ENCODE assay signal across 8 cellular contexts in the genomic region with DNA sequence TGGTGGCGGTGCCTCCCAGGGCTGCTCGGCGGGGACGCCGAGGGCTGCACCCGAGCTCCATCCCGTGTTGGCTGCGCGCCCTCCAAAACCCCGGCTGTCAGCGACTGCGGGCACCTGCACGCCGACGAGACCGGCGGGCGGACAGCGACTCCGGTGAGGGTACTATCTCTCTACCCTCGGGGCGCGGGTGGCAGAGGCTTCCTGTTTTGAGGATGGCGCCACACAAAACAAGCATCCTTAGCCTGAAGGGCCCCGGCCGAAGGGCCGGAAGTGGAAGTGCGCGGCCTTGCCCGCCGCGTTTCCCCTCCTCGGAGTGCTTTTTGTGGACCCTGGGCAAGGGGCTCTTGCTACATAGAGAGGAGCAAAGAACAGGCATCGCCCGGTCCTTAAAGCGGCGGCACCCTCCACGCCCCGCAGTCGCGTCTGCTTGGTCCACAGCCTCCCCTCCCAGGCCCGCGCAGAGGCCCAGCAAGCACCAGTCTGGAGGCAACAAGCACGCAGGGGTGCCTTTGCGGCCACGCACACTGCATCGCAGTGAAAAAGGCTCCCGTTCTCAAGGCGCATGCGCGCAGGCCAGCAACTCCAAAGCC. TPM values are rescaled to one million over a fixed set of nuclear protein-coding genes. Genes with fewer than 3 reads are reported as not detected.
DNase-seq lines count a peak whose midpoint lies in the region; ATAC-seq and TF ChIP-seq lines count a peak whose summit lies in the region.

No MANE protein-coding gene starts in this region.

- peak overlapping the region; percentile 98 for H3K27ac ChIP-seq in neutrophil
- peak overlapping the region; percentile 96 to 98 for H3K27ac ChIP-seq in uterus

- peak; percentile 78 for DNase-seq in CD14-positive monocyte (ENCODE audit: low spot score)
- DNase-seq in NCI-H510A treated with DMSO at 0.1 percent for 48 hours (lab: John Stamatoyannopoulos, UW), result peak; percentile 90
- peak; percentile 58 for DNase-seq in activated CD8-positive, alpha-beta memory T cell treated with anti-CD3 and anti-CD28 coated beads, Interleukin-2, amount 50 U/mL, for 4 hours
- peak; percentile 69 for DNase-seq in germinal center (ENCODE audit: low spot score)
- DNase-seq in uterus, result peak; percentile 67 to 68

- H3K4me3 Mint-ChIP-seq in CD14-positive monocyte, result peak overlapping the region; percentile 87 to 93

- TF ChIP-seq CTCF in CD14-positive monocyte (IDR thresholded peaks at IDR 0.05) (no peak), neutrophil (IDR thresholded peaks at IDR 0.05) (no peak), uterus (IDR thresholded peaks at IDR 0.05) (peak in 1 of 4 experiments; percentile 4)

- H3K36me3 ChIP-seq in neutrophil (no peaks in the 10 kb centered on the region), uterus (no peaks in the 10 kb centered on the region)

- peaks cover 0 to 2% (median 0%) of the 10 kb centered on the region in 3 donors for H3K27me3 Mint-ChIP-seq in CD14-positive monocyte (ENCODE audit: low read depth in 3 of 3)

- H3K4me1 ChIP-seq in neutrophil (ENCODE audit: control insufficient read depth in 1 of 2, insufficient read depth in 1 of 2, low read depth in 1 of 2, low read length in 1 of 2), result peaks cover 23 to 25% of the 10 kb centered on the region in 2 experiments
- H3K4me1 ChIP-seq in uterus, result peaks cover 3 to 6% of the 10 kb centered on the region in 2 donors

- H3K27me3 ChIP-seq in neutrophil (no peaks in the 10 kb centered on the region), uterus (no peaks in the 10 kb centered on the region)

- intact Hi-C loops in CD14-positive monocyte (cut with micrococcal nuclease), result loop anchor here in 1 of 2 donors (10.0 kb wide), 1 partner anchor 305 kb away; no protein-coding TSS in a partner anchor
- intact Hi-C loops in uterus (cut with DNase I; ENCODE audit: low total_unique reads), result no loop called here

- peaks cover 6% of the 10 kb centered on the region in 2 donors for H3K36me3 Mint-ChIP-seq in CD14-positive monocyte

- H3K9me3 Mint-ChIP-seq in CD14-positive monocyte, result peaks cover 10 to 19% (median 14%) of the 10 kb centered on the region in 7 donors

- H3K9me3 ChIP-seq in neutrophil, result no peaks in the 10 kb centered on the region
- peaks cover 0 to 6% of the 10 kb centered on the region in 2 donors for H3K9me3 ChIP-seq in uterus

- ATAC-seq in GM18909 (IDR thresholded peaks at IDR 0.05; ENCODE audit: poor library complexity, unreplicated experiment), result peak; percentile 39
- peak; percentile 34 for ATAC-seq in HG03097 (IDR thresholded peaks at IDR 0.05; ENCODE audit: low FRiP score, unreplicated experiment)

- peak overlapping the region; percentile 75 to 76 for H3K4me3 ChIP-seq in neutrophil (ENCODE audit: low read depth in 1 of 2, low read length in 1 of 2)
- H3K4me3 ChIP-seq in uterus, result peak overlapping the region; percentile 64 to 73

- H3K4me1 Mint-ChIP-seq in CD14-positive monocyte, result peaks cover 59% of the 10 kb centered on the region

- peak overlapping the region; percentile 96 to 98 (median 97) for H3K27ac Mint-ChIP-seq in CD14-positive monocyte

- TF ChIP-seq POLR2A in uterus (IDR thresholded peaks at IDR 0.05), result peak; percentile 94 to 97

RNA-seq across cellular contexts. Expression of a gene that starts 0.6 kb away (rescaled TPM):
- 10 to 100 TPM; 33.1 to 38.2 TPM for polyA plus RNA-seq in CD14-positive monocyte
- total RNA-seq in uterus, result 10 to 100 TPM; 22.8 to 41.7 (median 27.7) TPM

Comparison
In these comparisons a context has a peak if more than half of its experiments do, and no peak if none do; other contexts are left out.
1. Peak in every context shown above with its lines: DNase-seq, ATAC-seq, H3K4me3 ChIP-seq and H3K27ac ChIP-seq.